In the genomic region with DNA sequence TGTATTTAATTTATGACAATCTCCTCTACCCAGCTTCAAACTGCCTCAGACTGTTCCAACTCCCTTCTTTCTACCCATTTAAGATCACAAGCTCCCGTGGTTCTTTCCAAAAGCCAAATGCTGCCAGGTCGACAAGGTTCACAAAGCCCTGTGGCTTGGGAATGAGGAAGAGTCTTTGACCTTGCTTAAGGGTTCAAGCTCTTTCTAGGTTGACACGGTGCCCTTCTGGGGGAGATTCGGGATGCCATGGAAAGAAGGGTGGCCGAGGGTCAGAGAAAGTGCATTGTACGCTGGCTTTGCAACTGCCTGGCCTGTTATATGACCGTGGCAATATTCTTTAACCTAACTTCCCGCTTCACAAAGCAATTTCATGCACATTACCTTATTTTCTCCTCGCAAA, we compare ENCODE assay signal across 21 cellular contexts.
DNase-seq lines count a peak whose midpoint lies in the region; ATAC-seq and TF ChIP-seq lines count a peak whose summit lies in the region.
"Had no signal": no experiment of that assay in that cellular context is flagged by ENCODE, and none has a peak within 500 bp of the region (broad histone marks: within the 10 kb centered on the region; RNA-seq: fewer than 3 reads in every experiment).

No MANE protein-coding gene starts in this region.

- no peak overlapping the region for H3K4me3 Mint-ChIP-seq in activated CD8-positive, alpha-beta memory T cell treated with anti-CD3 and anti-CD28 coated beads, Interleukin-2, amount 10 ng/mL, durations not matched to agents 7 days and 5 days
- H3K4me3 Mint-ChIP-seq in osteocyte (ENCODE audit: unreplicated experiment): no peak overlapping the region
- H3K4me3 Mint-ChIP-seq: CD14-positive monocyte; CD4-positive, alpha-beta memory T cell; CD4-positive, CD25-positive, alpha-beta regulatory T cell; CD8-positive, alpha-beta memory T cell had no signal

- H3K27ac Mint-ChIP-seq in activated CD8-positive, alpha-beta memory T cell treated with anti-CD3 and anti-CD28 coated beads, Interleukin-2, amount 10 ng/mL, durations not matched to agents 7 days and 5 days: no peak overlapping the region
- no peak overlapping the region for H3K27ac Mint-ChIP-seq in osteocyte (ENCODE audit: unreplicated experiment)
- H3K27ac Mint-ChIP-seq: CD14-positive monocyte; CD4-positive, CD25-positive, alpha-beta regulatory T cell had no signal

- H3K27me3 Mint-ChIP-seq in activated CD8-positive, alpha-beta memory T cell treated with anti-CD3 and anti-CD28 coated beads, Interleukin-2, amount 10 ng/mL, durations not matched to agents 7 days and 5 days: peaks cover 6% of the 10 kb centered on the region
- H3K27me3 Mint-ChIP-seq in osteocyte (ENCODE audit: unreplicated experiment): peaks cover 13% of the 10 kb centered on the region

- H3K4me1 Mint-ChIP-seq in activated CD8-positive, alpha-beta memory T cell treated with anti-CD3 and anti-CD28 coated beads, Interleukin-2, amount 10 ng/mL, durations not matched to agents 7 days and 5 days: no peaks in the 10 kb centered on the region
- H3K4me1 Mint-ChIP-seq in osteocyte (ENCODE audit: unreplicated experiment): no peaks in the 10 kb centered on the region
- H3K4me1 Mint-ChIP-seq: CD14-positive monocyte; CD4-positive, CD25-positive, alpha-beta regulatory T cell; CD8-positive, alpha-beta memory T cell had no signal

- CTCF ChIA-PET in activated CD8-positive, alpha-beta memory T cell treated with anti-CD3 and anti-CD28 coated beads, Interleukin-2, amount 10 ng/mL, durations not matched to agents 7 days and 5 days (lab: Charles Lee): no interaction called here

- H3K36me3 Mint-ChIP-seq in activated CD8-positive, alpha-beta memory T cell treated with anti-CD3 and anti-CD28 coated beads, Interleukin-2, amount 10 ng/mL, durations not matched to agents 7 days and 5 days: no peaks in the 10 kb centered on the region
- no peaks in the 10 kb centered on the region for H3K36me3 Mint-ChIP-seq in osteocyte (ENCODE audit: unreplicated experiment)
- H3K36me3 Mint-ChIP-seq: CD14-positive monocyte; CD4-positive, alpha-beta memory T cell; CD4-positive, CD25-positive, alpha-beta regulatory T cell; CD8-positive, alpha-beta memory T cell had no signal

- ATAC-seq in activated CD8-positive, alpha-beta memory T cell treated with anti-CD3 and anti-CD28 coated beads, Interleukin-2, amount 10 ng/mL, durations not matched to agents 7 days and 5 days: no peak
- ATAC-seq: A549 had no signal

- TF ChIP-seq CTCF in osteocyte (IDR thresholded peaks at IDR 0.05): no peak

- H3K9me3 Mint-ChIP-seq in activated CD8-positive, alpha-beta memory T cell treated with anti-CD3 and anti-CD28 coated beads, Interleukin-2, amount 10 ng/mL, durations not matched to agents 7 days and 5 days (ENCODE audit: low read depth): no peaks in the 10 kb centered on the region
- H3K9me3 Mint-ChIP-seq in osteocyte (ENCODE audit: unreplicated experiment): peaks cover 3% of the 10 kb centered on the region

- DNase-seq in activated CD8-positive, alpha-beta memory T cell treated with anti-CD3 and anti-CD28 coated beads, Interleukin-2, amount 10 ng/mL, durations not matched to agents 7 days and 5 days: peak; percentile 1
- DNase-seq in activated CD8-positive, alpha-beta memory T cell treated with anti-CD3 and anti-CD28 coated beads for 24 hours: no peak
- DNase-seq in left kidney (ENCODE audit: low read depth, low spot score) (peak; percentile 17), osteocyte (ENCODE audit: extremely low spot score, unreplicated experiment) (peak; percentile 51), GM03348 (ENCODE audit: low spot score) (no peak), AML-193 (lab: John Stamatoyannopoulos, UW) (no peak)
- DNase-seq: BE2C; C1 segment of cervical spinal cord; CD4-positive, alpha-beta memory T cell; CD4-positive, CD25-positive, alpha-beta regulatory T cell; CD8-positive, alpha-beta memory T cell; COR-L47; DMS 273 treated with DMSO at 0.1 percent for 48 hours; DMS153; DMS53; DMS79; DND-41; EL; GDM1 had no signal

Comparison
In these comparisons a context has a peak if more than half of its experiments do, and no peak if none do; other contexts are left out.
1. DNase-seq: peak in activated CD8-positive, alpha-beta memory T cell treated with anti-CD3 and anti-CD28 coated beads, Interleukin-2, amount 10 ng/mL, durations not matched to agents 7 days and 5 days (single experiment), left kidney (single experiment) and osteocyte (single experiment); none in activated CD8-positive, alpha-beta memory T cell treated with anti-CD3 and anti-CD28 coated beads for 24 hours (single experiment), GM03348 (single experiment) and AML-193 (0 of 2).